Comparison of ENCODE assay signal across 16 cellular contexts in the genomic region with DNA sequence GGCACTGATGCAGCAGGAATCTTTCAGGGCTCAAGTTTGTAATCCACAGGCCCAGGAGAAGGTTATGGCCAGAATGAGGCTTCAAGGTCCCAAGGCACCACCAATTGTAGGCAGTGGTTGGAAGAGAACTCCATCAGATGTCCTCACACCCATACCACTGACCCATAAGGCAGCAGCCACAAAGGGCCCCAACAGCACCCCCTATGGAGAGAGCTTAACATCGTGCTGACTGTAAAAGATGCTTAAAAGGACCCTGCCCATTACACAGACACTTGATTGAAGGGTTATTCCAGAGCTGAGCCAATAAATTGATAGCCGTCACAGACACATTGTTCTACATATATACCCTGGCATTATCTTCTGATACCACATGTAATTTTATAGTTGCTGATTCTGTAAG.
A peak's percentile ranks its signal among the peaks of the same experiment; 100 is the strongest.
DNase-seq lines count a peak whose midpoint lies in the region; ATAC-seq and TF ChIP-seq lines count a peak whose summit lies in the region.
"Had no signal": no experiment of that assay in that cellular context is flagged by ENCODE, and none has a peak within 500 bp of the region (broad histone marks: within the 10 kb centered on the region; RNA-seq: fewer than 3 reads in every experiment).

No MANE protein-coding gene starts in this region.

- H3K4me1 ChIP-seq in breast epithelium = no peaks in the 10 kb centered on the region
- no peaks in the 10 kb centered on the region for H3K4me1 ChIP-seq in OCI-LY3 (ENCODE audit: low read length)
- H3K4me1 ChIP-seq in upper lobe of right lung = no peaks in the 10 kb centered on the region
- H3K4me1 ChIP-seq: BLaER1 had no signal

- POLR2A ChIA-PET in MCF 10A (lab: Yijun Ruan, JAX) = interaction anchor here (2.9 kb wide), 1 partner anchor 20 kb away, joined by 10 read pairs; no protein-coding TSS in a partner anchor

- H2AFZ ChIP-seq in OCI-LY3 (ENCODE audit: low read depth, low read length) = no peak overlapping the region

- no peak overlapping the region for H3K4me3 Mint-ChIP-seq in MCF 10A (ENCODE audit: unreplicated experiment)
- H3K4me3 Mint-ChIP-seq: stimulated activated naive CD8-positive, alpha-beta T cell treated with anti-CD3 and anti-CD28 coated beads, Interleukin-15, Interleukin-2, amounts not matched to agents 100 ng/mL and 50 ng/mL, for 24 hours had no signal

- no peaks in the 10 kb centered on the region for H3K9me3 Mint-ChIP-seq in MCF 10A (ENCODE audit: unreplicated experiment)
- H3K9me3 Mint-ChIP-seq: stimulated activated naive CD8-positive, alpha-beta T cell treated with anti-CD3 and anti-CD28 coated beads, Interleukin-15, Interleukin-2, amounts not matched to agents 100 ng/mL and 50 ng/mL, for 24 hours had no signal

- peaks cover 28% of the 10 kb centered on the region for H3K4me1 Mint-ChIP-seq in MCF 10A (ENCODE audit: insufficient read depth, unreplicated experiment)

- H3K36me3 ChIP-seq in breast epithelium (no peaks in the 10 kb centered on the region), OCI-LY3 (replicated peaks; ENCODE audit: low read depth, low read length) (no peaks in the 10 kb centered on the region), upper lobe of right lung (peaks cover 7% of the 10 kb centered on the region)
- H3K36me3 ChIP-seq: ovary had no signal

- H3K4me2 ChIP-seq in OCI-LY3 (ENCODE audit: low read length) = no peak overlapping the region
- H3K4me2 ChIP-seq: BLaER1 had no signal

- TF ChIP-seq CTCF in MCF 10A (IDR thresholded peaks at IDR 0.05; ENCODE audit: unreplicated experiment) (no peak), breast epithelium (IDR thresholded peaks at IDR 0.05) (no peak), OCI-LY3 (IDR thresholded peaks at IDR 0.05; ENCODE audit: low read depth, low read length) (peak; percentile 36), fibroblast of pulmonary artery (IDR thresholded peaks at IDR 0.05; ENCODE audit: low read length, missing control alignments) (peak; percentile 24), upper lobe of right lung (IDR thresholded peaks at IDR 0.05) (no peak)

- intact Hi-C loops in MCF 10A (cut with micrococcal nuclease) (no loop called here), breast epithelium (cut with DNase I; ENCODE audit: low total_unique reads) (no loop called here), upper lobe of right lung (cut with DNase I) (no loop called here)

- CTCF ChIA-PET in MCF 10A (lab: Yijun Ruan, JAX) = interaction anchor here (0.5 to 1.1 kb wide), 2 partner anchors 15 to 195 kb away, joined by 3 read pairs; no protein-coding TSS in a partner anchor

- H3K27me3 Mint-ChIP-seq in MCF 10A (ENCODE audit: insufficient read depth, unreplicated experiment) = no peaks in the 10 kb centered on the region

- DNase-seq in MCF 10A (ENCODE audit: unreplicated experiment) (peak; percentile 36), breast epithelium (ENCODE audit: low spot score in 2 of 2) (no peak), fibroblast of pulmonary artery (ENCODE audit: low read depth) (no peak), upper lobe of right lung (no peak), NCI-H2081 treated with DMSO at 0.1 percent for 48 hours (lab: John Stamatoyannopoulos, UW) (no peak), NK-92 (lab: John Stamatoyannopoulos, UW; ENCODE audit: unreplicated experiment) (no peak), nucleus accumbens (lab: John Stamatoyannopoulos, UW) (no peak)
- DNase-seq: central memory CD4-positive, alpha-beta T cell; left cardiac atrium; NCI-H2029 treated with DMSO at 0.1 percent for 48 hours; ovary; RPMI8226; stimulated activated CD4-positive, alpha-beta T cell treated with anti-CD3 and anti-CD28 coated beads, Interleukin-2, amount 100 ng/mL, for 48 hours had no signal

- no peaks in the 10 kb centered on the region for H3K79me2 ChIP-seq in OCI-LY3 (ENCODE audit: low read length)

- peak; percentile 12 for ATAC-seq in upper lobe of right lung
- ATAC-seq: left cardiac atrium had no signal

- H3K27ac ChIP-seq in breast epithelium (peak overlapping the region in 1 of 2 donors; percentile 33), OCI-LY3 (ENCODE audit: low read length) (no peak overlapping the region), upper lobe of right lung (no peak overlapping the region)
- H3K27ac ChIP-seq: BLaER1, ovary had no signal

- H3K27me3 ChIP-seq in breast epithelium = no peaks in the 10 kb centered on the region
- no peaks in the 10 kb centered on the region for H3K27me3 ChIP-seq in OCI-LY3 (ENCODE audit: low read depth, low read length)
- H3K27me3 ChIP-seq in upper lobe of right lung = no peaks in the 10 kb centered on the region
- H3K27me3 ChIP-seq: BLaER1, ovary had no signal

- H3K9me3 ChIP-seq in breast epithelium (no peaks in the 10 kb centered on the region), OCI-LY3 (ENCODE audit: insufficient read depth, low read length) (no peaks in the 10 kb centered on the region), upper lobe of right lung (no peaks in the 10 kb centered on the region)
- H3K9me3 ChIP-seq: BLaER1, ovary had no signal

- H3K27ac Mint-ChIP-seq in MCF 10A (ENCODE audit: low read depth, unreplicated experiment) = peak overlapping the region; percentile 99
- H3K27ac Mint-ChIP-seq: stimulated activated naive CD8-positive, alpha-beta T cell treated with anti-CD3 and anti-CD28 coated beads, Interleukin-15, Interleukin-2, amounts not matched to agents 100 ng/mL and 50 ng/mL, for 24 hours had no signal

- H3K4me3 ChIP-seq in breast epithelium (no peak overlapping the region), OCI-LY3 (ENCODE audit: low read length) (no peak overlapping the region), fibroblast of pulmonary artery (replicated peaks; ENCODE audit: low read depth, low read length) (no peak overlapping the region), upper lobe of right lung (no peak overlapping the region)
- H3K4me3 ChIP-seq: BLaER1, ovary had no signal

- H3K36me3 Mint-ChIP-seq in MCF 10A (ENCODE audit: insufficient read depth, unreplicated experiment) = peaks cover 16% of the 10 kb centered on the region

- no TSS peak for BruUV-seq in MCF 10A (replicated peaks; lab: Mats Ljungman, UMichigan)

- no peak overlapping the region for H3K9ac ChIP-seq in OCI-LY3 (ENCODE audit: low read length)
- H3K9ac ChIP-seq: BLaER1 had no signal

- H4K20me1 ChIP-seq in OCI-LY3 (ENCODE audit: insufficient read depth, low read length) = no peaks in the 10 kb centered on the region
- H4K20me1 ChIP-seq: BLaER1 had no signal

- no peak for TF ChIP-seq POLR2A in breast epithelium (IDR thresholded peaks at IDR 0.05)

Comparison
In these comparisons a context has a peak if more than half of its experiments do, and no peak if none do; other contexts are left out.
1. CTCF ChIP-seq: peak in OCI-LY3 (single experiment) and fibroblast of pulmonary artery (single experiment); none in MCF 10A (single experiment), breast epithelium (0 of 3) and upper lobe of right lung (single experiment).